In genomic region chr2:3205845-3206244, GRCh38 we compare ENCODE assay signal across 21 cellular contexts.
DNase-seq lines count a peak whose midpoint lies in the region; ATAC-seq, FAIRE-seq and TF ChIP-seq lines count a peak whose summit lies in the region.
"Had no signal": no experiment of that assay in that cellular context is flagged by ENCODE, and none has a peak within 500 bp of the region (broad histone marks: within the 10 kb centered on the region; RNA-seq: fewer than 3 reads in every experiment).

No MANE protein-coding gene starts in this region.

- H3K36me3 ChIP-seq in HepG2 (replicated peaks in 1 of 2; ENCODE audit: control insufficient read depth in 1 of 2, insufficient read depth in 2 of 2, low read length in 2 of 2) (peaks cover 5 to 24% of the 10 kb centered on the region in 2 experiments), right lobe of liver (no peaks in the 10 kb centered on the region)

- POLR2A ChIA-PET in activated CD8-positive, alpha-beta T cell treated with anti-CD3 and anti-CD28 coated beads, Interleukin-2, amount 10 ng/mL, durations not matched to agents 7 days and 5 days (lab: Charles Lee), result no interaction called here
- POLR2A ChIA-PET in activated CD8-positive, alpha-beta T cell treated with anti-CD3 and anti-CD28 coated beads for 36 hours (lab: Charles Lee), result interaction anchor here (0.7 kb wide), 1 partner anchor 13 kb away, joined by 3 read pairs; no protein-coding TSS in a partner anchor
- POLR2A ChIA-PET in HepG2 (lab: Yijun Ruan, JAX), result no interaction called here

- no peaks in the 10 kb centered on the region for H3K4me1 Mint-ChIP-seq in activated CD8-positive, alpha-beta T cell treated with anti-CD3 and anti-CD28 coated beads, Interleukin-2, amount 10 ng/mL, durations not matched to agents 7 days and 5 days (ENCODE audit: low read depth)
- H3K4me1 Mint-ChIP-seq in activated CD8-positive, alpha-beta T cell treated with anti-CD3 and anti-CD28 coated beads for 36 hours (ENCODE audit: low read depth), result peaks cover 9% of the 10 kb centered on the region
- peaks cover 4% of the 10 kb centered on the region for H3K4me1 Mint-ChIP-seq in activated T-helper 17 cell treated with anti-CD3 and anti-CD28 coated beads, Interleukin-2, amount 50 U/mL, for 72 hours
- H3K4me1 Mint-ChIP-seq in stimulated activated naive B cell treated with anti-CD40 and anti-IgM and Interleukin-4, amounts not matched to agents 10 μg/mL and 1 μg/mL and 100 μg/mL, for 72 hours, result peaks cover 0 to 9% of the 10 kb centered on the region in 2 donors
- H3K4me1 Mint-ChIP-seq in Calu3 (ENCODE audit: low read depth, unreplicated experiment), result no peaks in the 10 kb centered on the region

- TF ChIP-seq CTCF in activated CD8-positive, alpha-beta T cell treated with anti-CD3 and anti-CD28 coated beads for 36 hours (IDR thresholded peaks at IDR 0.05), result no peak
- no peak for TF ChIP-seq CTCF in HepG2 (CRISPR knock-in tag; IDR thresholded peaks at IDR 0.05)
- no peak for TF ChIP-seq CTCF in right lobe of liver (IDR thresholded peaks at IDR 0.05)
- no peak for TF ChIP-seq CTCF in Calu3 (IDR thresholded peaks at IDR 0.05; ENCODE audit: unreplicated experiment)

- H3K9ac ChIP-seq in HepG2 (ENCODE audit: insufficient read depth, low read depth, low read length), result no peak overlapping the region

- no peaks in the 10 kb centered on the region for H3K27me3 Mint-ChIP-seq in activated CD8-positive, alpha-beta T cell treated with anti-CD3 and anti-CD28 coated beads, Interleukin-2, amount 10 ng/mL, durations not matched to agents 7 days and 5 days (ENCODE audit: low read depth)
- H3K27me3 Mint-ChIP-seq in activated CD8-positive, alpha-beta T cell treated with anti-CD3 and anti-CD28 coated beads for 36 hours, result no peaks in the 10 kb centered on the region
- no peaks in the 10 kb centered on the region for H3K27me3 Mint-ChIP-seq in activated T-helper 17 cell treated with anti-CD3 and anti-CD28 coated beads, Interleukin-2, amount 50 U/mL, for 72 hours
- H3K27me3 Mint-ChIP-seq in stimulated activated naive B cell treated with anti-CD40 and anti-IgM and Interleukin-4, amounts not matched to agents 10 μg/mL and 1 μg/mL and 100 μg/mL, for 72 hours, result no peaks in the 10 kb centered on the region
- H3K27me3 Mint-ChIP-seq in Calu3 (ENCODE audit: unreplicated experiment), result no peaks in the 10 kb centered on the region
- H3K27me3 Mint-ChIP-seq: CD4-positive, alpha-beta memory T cell had no signal

- no peaks in the 10 kb centered on the region for H3K79me2 ChIP-seq in HepG2 (ENCODE audit: insufficient read depth, low read length)

- CTCF ChIA-PET in activated CD8-positive, alpha-beta T cell treated with anti-CD3 and anti-CD28 coated beads, Interleukin-2, amount 10 ng/mL, durations not matched to agents 7 days and 5 days (lab: Charles Lee), result no interaction called here
- CTCF ChIA-PET in activated CD8-positive, alpha-beta T cell treated with anti-CD3 and anti-CD28 coated beads for 36 hours (lab: Charles Lee), result interaction anchor here (0.6 to 1.4 kb wide), 4 partner anchors 11 to 523 kb away, joined by 3 to 4 read pairs (median 3); no protein-coding TSS in a partner anchor
- CTCF ChIA-PET in HepG2 (lab: Yijun Ruan, JAX; ENCODE audit: low intra/inter-chr PET ratio, low total read pairs) (no interaction called here), Calu3 (lab: Charles Lee) (no interaction called here)

- intact Hi-C loops in activated CD8-positive, alpha-beta T cell treated with anti-CD3 and anti-CD28 coated beads for 36 hours (cut with micrococcal nuclease), result no loop called here
- intact Hi-C loops in HepG2 (cut with micrococcal nuclease; ENCODE audit: unreplicated experiment), result no loop called here
- intact Hi-C loops in right lobe of liver (cut with DNase I), result no loop called here
- intact Hi-C loops in Calu3 (cut with micrococcal nuclease; ENCODE audit: unreplicated experiment), result no loop called here

- TF ChIP-seq POLR2A in HepG2 (IDR thresholded peaks at IDR 0.05; ENCODE audit: insufficient read depth in 1 of 2, low read depth in 2 of 2, low read length in 2 of 2), result no peak
- TF ChIP-seq POLR2A in right lobe of liver (IDR thresholded peaks at IDR 0.05), result no peak

- H3K4me1 ChIP-seq in HepG2 (ENCODE audit: insufficient read depth, low read length), result peaks cover 10% of the 10 kb centered on the region
- no peaks in the 10 kb centered on the region for H3K4me1 ChIP-seq in right lobe of liver

- H3K27ac Mint-ChIP-seq in activated CD8-positive, alpha-beta T cell treated with anti-CD3 and anti-CD28 coated beads, Interleukin-2, amount 10 ng/mL, durations not matched to agents 7 days and 5 days, result peak overlapping the region; percentile 63
- H3K27ac Mint-ChIP-seq in activated CD8-positive, alpha-beta T cell treated with anti-CD3 and anti-CD28 coated beads for 36 hours, result no peak overlapping the region
- peak overlapping the region; percentile 12 for H3K27ac Mint-ChIP-seq in activated T-helper 17 cell treated with anti-CD3 and anti-CD28 coated beads, Interleukin-2, amount 50 U/mL, for 72 hours
- peak overlapping the region; percentile 37 for H3K27ac Mint-ChIP-seq in stimulated activated naive B cell treated with anti-CD40 and anti-IgM and Interleukin-4, amounts not matched to agents 10 μg/mL and 1 μg/mL and 100 μg/mL, for 72 hours
- H3K27ac Mint-ChIP-seq in Calu3 (ENCODE audit: unreplicated experiment), result no peak overlapping the region
- H3K27ac Mint-ChIP-seq: HFFc6 had no signal

- H3K27ac ChIP-seq in HepG2 (ENCODE audit: extremely low read length, insufficient read depth, low read length) (no peak overlapping the region), right lobe of liver (no peak overlapping the region)
- H3K27ac ChIP-seq: 22Rv1, C4-2B had no signal

- TF ChIP-seq EP300 in HepG2 (IDR thresholded peaks at IDR 0.05; ENCODE audit: low read depth in 2 of 2, low read length in 2 of 2) (no peak), HepG2 (CRISPR knock-in tag; IDR thresholded peaks at IDR 0.05; ENCODE audit: borderline replicate concordance) (no peak)

- no peak overlapping the region for H3K4me2 ChIP-seq in HepG2 (ENCODE audit: low read depth, low read length)

- no peak for DNase-seq in activated CD8-positive, alpha-beta T cell treated with anti-CD3 and anti-CD28 coated beads, Interleukin-2, amount 10 ng/mL, durations not matched to agents 7 days and 5 days
- no peak for DNase-seq in activated CD8-positive, alpha-beta T cell treated with anti-CD3 and anti-CD28 coated beads for 36 hours
- DNase-seq in HepG2 (ENCODE audit: low spot score), result no peak
- no peak for DNase-seq in right lobe of liver
- DNase-seq in stimulated activated naive B cell treated with anti-CD40 and anti-IgM and Interleukin-4, amounts not matched to agents 10 μg/mL and 1 μg/mL and 100 μg/mL, for 72 hours, result no peak
- no peak for DNase-seq in Calu3
- DNase-seq: CD4-positive, alpha-beta memory T cell; DMS153; DMS79 treated with DMSO at 0.1 percent for 48 hours; EL; HCEC 1CT; HFFc6 had no signal

- no peaks in the 10 kb centered on the region for H3K9me3 Mint-ChIP-seq in activated CD8-positive, alpha-beta T cell treated with anti-CD3 and anti-CD28 coated beads, Interleukin-2, amount 10 ng/mL, durations not matched to agents 7 days and 5 days (ENCODE audit: insufficient read depth)
- H3K9me3 Mint-ChIP-seq in activated CD8-positive, alpha-beta T cell treated with anti-CD3 and anti-CD28 coated beads for 36 hours, result no peaks in the 10 kb centered on the region
- H3K9me3 Mint-ChIP-seq in activated T-helper 17 cell treated with anti-CD3 and anti-CD28 coated beads, Interleukin-2, amount 50 U/mL, for 72 hours, result no peaks in the 10 kb centered on the region
- H3K9me3 Mint-ChIP-seq in stimulated activated naive B cell treated with anti-CD40 and anti-IgM and Interleukin-4, amounts not matched to agents 10 μg/mL and 1 μg/mL and 100 μg/mL, for 72 hours, result peaks cover 0 to 2% of the 10 kb centered on the region in 2 donors
- no peaks in the 10 kb centered on the region for H3K9me3 Mint-ChIP-seq in Calu3 (ENCODE audit: low read depth, unreplicated experiment)
- H3K9me3 Mint-ChIP-seq: CD4-positive, alpha-beta memory T cell; HFFc6 had no signal

- no peak overlapping the region for H2AFZ ChIP-seq in HepG2 (ENCODE audit: low read length)

- WGBS in HepG2 (ENCODE audit: low lambda C conversion rate), result 100% methylated on average over 4 of the region's 4 CpGs
- 100% methylated on average over 3 of the region's 4 CpGs for WGBS in right lobe of liver (ENCODE audit: insufficient coverage, low coverage, low lambda C conversion rate, missing lambda C conversion rate)

- peaks cover 2% of the 10 kb centered on the region for H3K36me3 Mint-ChIP-seq in activated CD8-positive, alpha-beta T cell treated with anti-CD3 and anti-CD28 coated beads, Interleukin-2, amount 10 ng/mL, durations not matched to agents 7 days and 5 days (ENCODE audit: low read depth)
- H3K36me3 Mint-ChIP-seq in activated CD8-positive, alpha-beta T cell treated with anti-CD3 and anti-CD28 coated beads for 36 hours (ENCODE audit: low read depth), result peaks cover 15% of the 10 kb centered on the region
- peaks cover 15% of the 10 kb centered on the region for H3K36me3 Mint-ChIP-seq in activated T-helper 17 cell treated with anti-CD3 and anti-CD28 coated beads, Interleukin-2, amount 50 U/mL, for 72 hours (ENCODE audit: low read depth)
- H3K36me3 Mint-ChIP-seq in stimulated activated naive B cell treated with anti-CD40 and anti-IgM and Interleukin-4, amounts not matched to agents 10 μg/mL and 1 μg/mL and 100 μg/mL, for 72 hours, result peaks cover 54 to 67% of the 10 kb centered on the region in 2 donors
- no peaks in the 10 kb centered on the region for H3K36me3 Mint-ChIP-seq in Calu3 (ENCODE audit: insufficient read depth, unreplicated experiment)

- no peak overlapping the region for H3K4me3 Mint-ChIP-seq in activated CD8-positive, alpha-beta T cell treated with anti-CD3 and anti-CD28 coated beads, Interleukin-2, amount 10 ng/mL, durations not matched to agents 7 days and 5 days
- H3K4me3 Mint-ChIP-seq in activated CD8-positive, alpha-beta T cell treated with anti-CD3 and anti-CD28 coated beads for 36 hours, result no peak overlapping the region
- no peak overlapping the region for H3K4me3 Mint-ChIP-seq in activated T-helper 17 cell treated with anti-CD3 and anti-CD28 coated beads, Interleukin-2, amount 50 U/mL, for 72 hours
- no peak overlapping the region for H3K4me3 Mint-ChIP-seq in stimulated activated naive B cell treated with anti-CD40 and anti-IgM and Interleukin-4, amounts not matched to agents 10 μg/mL and 1 μg/mL and 100 μg/mL, for 72 hours
- H3K4me3 Mint-ChIP-seq in Calu3 (ENCODE audit: low read depth, unreplicated experiment), result no peak overlapping the region
- H3K4me3 Mint-ChIP-seq: CD4-positive, alpha-beta memory T cell; HFFc6 had no signal

- FAIRE-seq in HepG2 (lab: Jason Lieb, UNC), result no peak
- FAIRE-seq: D721Med, G401.6, GM12891, H1, HTR-8/SVneo had no signal

- H4K20me1 ChIP-seq in HepG2 (ENCODE audit: insufficient read depth, low read length), result no peaks in the 10 kb centered on the region; the same call in 1 of the 2 replicates

- BruUV-seq in HepG2 (replicated peaks; lab: Mats Ljungman, UMichigan), result no TSS peak
- no TSS peak for BruUV-seq in Calu3 (replicated peaks; lab: Mats Ljungman, UMichigan)

- no peak for TF ChIP-seq RAD21 in HepG2 (CRISPR knock-in tag; IDR thresholded peaks at IDR 0.05)

- no peak overlapping the region for H3K4me3 ChIP-seq in HepG2 (replicated peaks in 1 of 3; ENCODE audit: insufficient read depth in 1 of 3, low read depth in 2 of 3, low read length in 3 of 3)
- no peak overlapping the region for H3K4me3 ChIP-seq in right lobe of liver

- ATAC-seq in activated CD8-positive, alpha-beta T cell treated with anti-CD3 and anti-CD28 coated beads, Interleukin-2, amount 10 ng/mL, durations not matched to agents 7 days and 5 days, result no peak
- no peak for ATAC-seq in activated CD8-positive, alpha-beta T cell treated with anti-CD3 and anti-CD28 coated beads for 36 hours
- no peak for ATAC-seq in HepG2
- ATAC-seq in right lobe of liver, result no peak
- ATAC-seq in activated T-helper 17 cell treated with anti-CD3 and anti-CD28 coated beads, Interleukin-2, amount 50 U/mL, for 72 hours (replicated peaks), result no peak
- ATAC-seq in stimulated activated naive B cell treated with anti-CD40 and anti-IgM and Interleukin-4, amounts not matched to agents 10 μg/mL and 1 μg/mL and 100 μg/mL, for 72 hours (replicated peaks), result no peak
- no peak for ATAC-seq in GM18873 (IDR thresholded peaks at IDR 0.05; ENCODE audit: low FRiP score, unreplicated experiment)

- in situ Hi-C loops in HepG2 (cut with HindIII; ENCODE audit: extremely low pct_ligation_motif_present, low pct_unique_long_range_greater_than_20kb), result no loop called here

- H3K9me3 ChIP-seq in HepG2 (ENCODE audit: low read length) (no peaks in the 10 kb centered on the region), right lobe of liver (no peaks in the 10 kb centered on the region)

- H3K27me3 ChIP-seq in HepG2 (ENCODE audit: control insufficient read depth in 1 of 2, insufficient read depth in 2 of 2, low read length in 2 of 2) (no peaks in the 10 kb centered on the region), right lobe of liver (no peaks in the 10 kb centered on the region)

Comparison
In these comparisons a context has a peak if more than half of its experiments do, and no peak if none do; other contexts are left out.
1. H3K27ac Mint-ChIP-seq: peak in activated CD8-positive, alpha-beta T cell treated with anti-CD3 and anti-CD28 coated beads, Interleukin-2, amount 10 ng/mL, durations not matched to agents 7 days and 5 days (single experiment), activated T-helper 17 cell treated with anti-CD3 and anti-CD28 coated beads, Interleukin-2, amount 50 U/mL, for 72 hours (single experiment) and stimulated activated naive B cell treated with anti-CD40 and anti-IgM and Interleukin-4, amounts not matched to agents 10 μg/mL and 1 μg/mL and 100 μg/mL, for 72 hours (single experiment); none in activated CD8-positive, alpha-beta T cell treated with anti-CD3 and anti-CD28 coated beads for 36 hours (single experiment) and Calu3 (single experiment).